Comparison of ENCODE assay signal across 8 cellular contexts in genomic region chr1:28518000-28518744, GRCh38. TPM values are rescaled to one million over a fixed set of nuclear protein-coding genes. Genes with fewer than 3 reads are reported as not detected.
DNase-seq lines count a peak whose midpoint lies in the region; ATAC-seq and TF ChIP-seq lines count a peak whose summit lies in the region.

No MANE protein-coding gene starts in this region.

- H3K27me3 Mint-ChIP-seq in activated naive CD8-positive, alpha-beta T cell, result no peaks in the 10 kb centered on the region
- no peaks in the 10 kb centered on the region for H3K27me3 Mint-ChIP-seq in type B pancreatic cell

- H3K27ac ChIP-seq in HEK293 (ENCODE audit: extremely low read depth, low read depth, low read length) (peak overlapping the region; percentile 94), trophoblast cell (ENCODE audit: low read depth, low read length) (peak overlapping the region; percentile 86)

- H2BK120ac ChIP-seq in trophoblast cell (ENCODE audit: insufficient read depth, low read length, poor library complexity), result peak overlapping the region; percentile 100

- H3K79me1 ChIP-seq in trophoblast cell (ENCODE audit: low read length), result peaks cover 45% of the 10 kb centered on the region

- no peaks in the 10 kb centered on the region for H3K4me1 ChIP-seq in HEK293 (ENCODE audit: control insufficient read depth, insufficient read depth, low read length)
- H3K4me1 ChIP-seq in trophoblast cell (ENCODE audit: control insufficient read depth in 1 of 2, insufficient read depth in 2 of 2, low read length in 2 of 2), result peaks cover 27 to 33% of the 10 kb centered on the region in 2 experiments

- H3K79me2 ChIP-seq in trophoblast cell (ENCODE audit: control insufficient read depth, insufficient read depth, low read length, poor library complexity), result peaks cover 28% of the 10 kb centered on the region

- H2AK5ac ChIP-seq in trophoblast cell (ENCODE audit: low read length), result peak overlapping the region; percentile 90

- peak overlapping the region; percentile 100 for H3K18ac ChIP-seq in trophoblast cell (ENCODE audit: low read length)

- H2BK12ac ChIP-seq in trophoblast cell (ENCODE audit: low read length), result peak overlapping the region; percentile 81

- no peaks in the 10 kb centered on the region for H3K27me3 ChIP-seq in trophoblast cell (ENCODE audit: insufficient read depth, low read length)

- peak; percentile 95 for TF ChIP-seq CTCF in GM10266 (IDR thresholded peaks at IDR 0.05; ENCODE audit: control insufficient read depth, insufficient read depth, low read depth, missing control alignments)
- peak; percentile 93 for TF ChIP-seq CTCF in HEK293 (tag by site-specific recombination; IDR thresholded peaks at IDR 0.05)
- peak; percentile 99 for TF ChIP-seq CTCF in type B pancreatic cell (conservative IDR thresholded peaks at IDR 0.05)

- H3K4me1 Mint-ChIP-seq in activated naive CD8-positive, alpha-beta T cell (ENCODE audit: low read depth), result peaks cover 29% of the 10 kb centered on the region
- H3K4me1 Mint-ChIP-seq in type B pancreatic cell (ENCODE audit: unreplicated experiment), result peaks cover 18% of the 10 kb centered on the region

- CTCF ChIA-PET in HEK293 (lab: Yijun Ruan, JAX), result interaction anchor here (0.6 to 1.2 kb wide), 9 partner anchors 10 to 359 kb away, joined by 3 to 4 read pairs (median 3); no protein-coding TSS in a partner anchor

- no peaks in the 10 kb centered on the region for H3K9me3 Mint-ChIP-seq in activated naive CD8-positive, alpha-beta T cell (ENCODE audit: low read depth)
- no peaks in the 10 kb centered on the region for H3K9me3 Mint-ChIP-seq in type B pancreatic cell

- no peak overlapping the region for H3K23ac ChIP-seq in trophoblast cell (ENCODE audit: low read length)

- H3K27ac Mint-ChIP-seq in activated naive CD8-positive, alpha-beta T cell, result peak overlapping the region; percentile 91
- peak overlapping the region; percentile 91 for H3K27ac Mint-ChIP-seq in type B pancreatic cell

- peak overlapping the region; percentile 99 for H4K12ac ChIP-seq in trophoblast cell (ENCODE audit: low read depth, low read length)

- peak overlapping the region; percentile 89 for H3K9ac ChIP-seq in trophoblast cell (ENCODE audit: low read length)

- peak overlapping the region; percentile 79 for H3K4me2 ChIP-seq in trophoblast cell (ENCODE audit: low read length)

- peak overlapping the region; percentile 100 for H4K8ac ChIP-seq in trophoblast cell (ENCODE audit: low read depth, low read length)

- POLR2A ChIA-PET in HEK293 (lab: Yijun Ruan, JAX), result interaction anchor here (0.6 to 5.7 kb wide), 4 partner anchors 11 to 159 kb away, joined by 3 to 34 read pairs (median 7); partner anchors contain the start of gene RCC1

- H3K4me3 ChIP-seq in HEK293 (ENCODE audit: low read depth, low read length) (peak overlapping the region; percentile 71), trophoblast cell (ENCODE audit: low read depth, low read length) (peak overlapping the region; percentile 86)

- H4K91ac ChIP-seq in trophoblast cell (ENCODE audit: low read depth, low read length), result peak overlapping the region; percentile 97

- WGBS in trophoblast cell (ENCODE audit: extremely low coverage, insufficient coverage, insufficient read length), result no CpG with 5 or more reads among the region's 92 CpGs

- H3K4ac ChIP-seq in trophoblast cell (ENCODE audit: low read depth, low read length), result peak overlapping the region; percentile 99

- H3K9me3 ChIP-seq in HEK293 (ENCODE audit: control insufficient read depth, insufficient read depth, low read depth, low read length) (no peaks in the 10 kb centered on the region), trophoblast cell (ENCODE audit: insufficient read depth, low read depth, low read length) (no peaks in the 10 kb centered on the region)

- peaks cover 11% of the 10 kb centered on the region for H3K36me3 Mint-ChIP-seq in activated naive CD8-positive, alpha-beta T cell
- peaks cover 21% of the 10 kb centered on the region for H3K36me3 Mint-ChIP-seq in type B pancreatic cell

- H3K36me3 ChIP-seq in HEK293 (ENCODE audit: control insufficient read depth in 2 of 2, insufficient read depth in 1 of 2, low read length in 2 of 2) (peaks cover 5 to 35% of the 10 kb centered on the region in 2 experiments; a peak in 2 of 3 replicates), trophoblast cell (ENCODE audit: control insufficient read depth in 1 of 2, insufficient read depth in 2 of 2, low read length in 2 of 2) (peaks cover 3 to 10% of the 10 kb centered on the region in 2 experiments)

- H2BK5ac ChIP-seq in trophoblast cell (ENCODE audit: low read depth, low read length, poor library complexity), result peak overlapping the region; percentile 100

- peak overlapping the region; percentile 88 for H2AFZ ChIP-seq in trophoblast cell (ENCODE audit: insufficient read depth, low read length, poor library complexity)

- peak; percentile 67 for ATAC-seq in SK-N-SH treated with all-trans-retinoic acid at 6 μM for 48 hours
- peak; percentile 97 for ATAC-seq in Right ventricle myocardium superior (ENCODE audit: poor library complexity)

- H3K4me3 Mint-ChIP-seq in activated naive CD8-positive, alpha-beta T cell, result peak overlapping the region; percentile 90
- peak overlapping the region; percentile 90 for H3K4me3 Mint-ChIP-seq in type B pancreatic cell

- peak overlapping the region; percentile 100 for H3K14ac ChIP-seq in trophoblast cell (ENCODE audit: low read length)

- intact Hi-C loops in Right ventricle myocardium superior (cut with DNase I), result loop anchor here (5.0 to 10.0 kb wide), 2 partner anchors 87 to 359 kb away; no protein-coding TSS in a partner anchor

- DNase-seq in GM10266 (ENCODE audit: extremely low spot score) (peak; percentile 92), NAMALWA (ENCODE audit: low spot score) (peak; percentile 93), Right ventricle myocardium superior (peak; percentile 96), trophoblast cell (peak; percentile 87 to 93), type B pancreatic cell (ENCODE audit: extremely low spot score, unreplicated experiment) (peak; percentile 92)

TF ChIP-seq in HEK293, 187 proteins besides CTCF, POLR2A, EP300 and RAD21 (continues in another document):
- TF ChIP-seq PATZ1 (tag by site-specific recombination; IDR thresholded peaks at IDR 0.05), result peak; percentile 98
- TF ChIP-seq ZNF501 (tag by site-specific recombination; IDR thresholded peaks at IDR 0.05), result peak; percentile 4; the same call in 1 of the 2 replicates

TF ChIP-seq in SK-N-SH treated with all-trans-retinoic acid at 6 μM for 48 hours, 23 proteins besides CTCF, POLR2A, EP300 and RAD21:
- TF ChIP-seq ZFP3 (CRISPR knock-in tag; IDR thresholded peaks at IDR 0.05) (no peak), ESRRG (CRISPR knock-in tag; IDR thresholded peaks at IDR 0.05) (no peak), PATZ1 (CRISPR knock-in tag; IDR thresholded peaks at IDR 0.05; ENCODE audit: borderline replicate concordance) (peak; percentile 98), GLIS3 (CRISPR knock-in tag; IDR thresholded peaks at IDR 0.05) (no peak)

RNA-seq across cellular contexts. Expression of gene RCC1, which starts 12.3 kb away (rescaled TPM):
- total RNA-seq in Right ventricle myocardium superior, result 8.1 TPM
- polyA plus RNA-seq in trophoblast cell (2013), result 90.8 and 94.1 TPM in 2 replicates
- total RNA-seq in type B pancreatic cell (ENCODE audit: low replicate concordance), result 38.8 and 46.5 TPM in 2 replicates

RNA-seq across cellular contexts. Expression of gene TRNAU1AP, which starts 34.7 kb away (rescaled TPM):
- total RNA-seq in Right ventricle myocardium superior (11.7 TPM), type B pancreatic cell (ENCODE audit: low replicate concordance) (26.9 and 33.7 TPM in 2 replicates)
- polyA plus RNA-seq in trophoblast cell (2013), result 50.8 and 53.6 TPM in 2 replicates

Comparison
In these comparisons a context has a peak if more than half of its experiments do, and no peak if none do; other contexts are left out.
1. Peak in every context shown above with its lines: DNase-seq, ATAC-seq, H3K4me3 ChIP-seq and H3K27ac ChIP-seq.